In genomic region chr12:693937-694533, GRCh38 we compare ENCODE assay signal across 16 cellular contexts. TPM values are rescaled to one million over a fixed set of nuclear protein-coding genes. Genes with fewer than 3 reads are reported as not detected.
DNase-seq lines count a peak whose midpoint lies in the region; ATAC-seq, FAIRE-seq and TF ChIP-seq lines count a peak whose summit lies in the region.
"Had no signal": no experiment of that assay in that cellular context is flagged by ENCODE, and none has a peak within 500 bp of the region (broad histone marks: within the 10 kb centered on the region; RNA-seq: fewer than 3 reads in every experiment).

No MANE protein-coding gene starts in this region.

- H3K9ac ChIP-seq in Karpas-422 (ENCODE audit: low read length) (no peak overlapping the region), GM12878 (ENCODE audit: control insufficient read depth, insufficient read depth, low read length) (no peak overlapping the region)

- H3K4me2 ChIP-seq in Karpas-422 (ENCODE audit: low read depth, low read length, poor library complexity, severe bottlenecking): no peak overlapping the region
- H3K4me2 ChIP-seq in GM12878 (ENCODE audit: control insufficient read depth, insufficient read depth): no peak overlapping the region

- no peak for FAIRE-seq in GM12878 (lab: Jason Lieb, UNC)

- H3K4me3 ChIP-seq in HEK293 (ENCODE audit: low read depth, low read length) (no peak overlapping the region), Karpas-422 (ENCODE audit: low read length) (no peak overlapping the region), GM12878 (no peak overlapping the region), neutrophil (ENCODE audit: low read depth in 1 of 2, low read length in 1 of 2) (peak overlapping the region; percentile 37 to 49), HAP-1 (no peak overlapping the region)

- TF ChIP-seq EP300 in GM12878 (IDR thresholded peaks at IDR 0.05; ENCODE audit: borderline replicate concordance in 1 of 2, control insufficient read depth in 1 of 2, low read depth in 2 of 2, low read length in 2 of 2): no peak

- CTCF ChIA-PET in HEK293 (lab: Yijun Ruan, JAX) (interaction anchor here (1.2 to 1.6 kb wide), 2 partner anchors 57 to 118 kb away, joined by 4 to 6 read pairs; no protein-coding TSS in a partner anchor), GM12878 (lab: Yijun Ruan, JAX) (interaction anchor here (0.8 kb wide), 2 partner anchors 9 to 12 kb away, joined by 3 read pairs; no protein-coding TSS in a partner anchor)

- no peak overlapping the region for H2AFZ ChIP-seq in Karpas-422 (ENCODE audit: low read length)
- no peak overlapping the region for H2AFZ ChIP-seq in GM12878 (ENCODE audit: control insufficient read depth, low read depth, low read length)

- intact Hi-C loops in GM12878 (cut with micrococcal nuclease; ENCODE audit: unreplicated experiment): no loop called here

- H3K27me3 ChIP-seq in Karpas-422 (ENCODE audit: low read length) (no peaks in the 10 kb centered on the region), GM12878 (replicated peaks in 1 of 2; ENCODE audit: control insufficient read depth in 2 of 2, insufficient read depth in 2 of 2, low read length in 1 of 2) (no peaks in the 10 kb centered on the region), neutrophil (no peaks in the 10 kb centered on the region), HAP-1 (ENCODE audit: low read depth) (no peaks in the 10 kb centered on the region)

- BruUV-seq in GM12878 (replicated peaks; lab: Mats Ljungman, UMichigan): no TSS peak

- no peak for ATAC-seq in GM12878
- no peak for ATAC-seq in GM18870 (IDR thresholded peaks at IDR 0.05; ENCODE audit: unreplicated experiment)
- ATAC-seq: HCT116 had no signal

- POLR2A ChIA-PET in HEK293 (lab: Yijun Ruan, JAX): no interaction called here
- POLR2A ChIA-PET in GM12878 (lab: Charles Lee): interaction anchor here (0.6 to 1.3 kb wide), 3 partner anchors 8 to 22 kb away, joined by 3 to 4 read pairs (median 3); no protein-coding TSS in a partner anchor

- no peak for TF ChIP-seq CTCF in HEK293 (tag by site-specific recombination; IDR thresholded peaks at IDR 0.05)
- no peak for TF ChIP-seq CTCF in GM12878 (IDR thresholded peaks at IDR 0.05 in 2 of 3, conservative IDR thresholded peaks at IDR 0.05 in 1 of 3; ENCODE audit: control insufficient read depth in 2 of 3, extremely low read depth in 1 of 3, insufficient read depth in 1 of 3, low read depth in 3 of 3, low read length in 3 of 3)
- TF ChIP-seq CTCF in neutrophil (IDR thresholded peaks at IDR 0.05): no peak

- 90% methylated on average over 7 of the region's 7 CpGs for WGBS in GM12878 (ENCODE audit: insufficient coverage, insufficient replicate concordance, low lambda C conversion rate, missing lambda C conversion rate)

- no peaks in the 10 kb centered on the region for H3K79me2 ChIP-seq in Karpas-422 (ENCODE audit: low read length)
- H3K79me2 ChIP-seq in GM12878 (ENCODE audit: control insufficient read depth, insufficient read depth, low read length): no peaks in the 10 kb centered on the region

- DNase-seq in Karpas-422 (peak; percentile 60), GM12878 (ENCODE audit: low read depth, low spot score) (no peak), Ammon's horn (ENCODE audit: low spot score) (no peak), HAP-1 (ENCODE audit: low spot score in 2 of 2) (no peak)
- DNase-seq: ACHN, AML-193, Kasumi-1, MM.1S, NCI-H1930, NCI-H2171 treated with DMSO at 0.1 percent for 48 hours, NCI-H446 treated with DMSO at 0.1 percent for 48 hours had no signal

- TF ChIP-seq RAD21 in GM12878 (IDR thresholded peaks at IDR 0.05; ENCODE audit: insufficient read depth, low read depth, low read length): no peak

- peaks cover 3% of the 10 kb centered on the region; the same call in 1 of the 2 replicates for H3K4me1 ChIP-seq in HEK293 (ENCODE audit: control insufficient read depth, insufficient read depth, low read length)
- H3K4me1 ChIP-seq in Karpas-422 (ENCODE audit: low read length): peaks cover 4% of the 10 kb centered on the region; the same call in 1 of the 2 replicates
- peaks cover 4% of the 10 kb centered on the region for H3K4me1 ChIP-seq in GM12878 (ENCODE audit: control insufficient read depth, insufficient read depth, low read length)
- H3K4me1 ChIP-seq in neutrophil (ENCODE audit: control insufficient read depth in 1 of 2, insufficient read depth in 1 of 2, low read depth in 1 of 2, low read length in 1 of 2): peaks cover 59 to 66% of the 10 kb centered on the region in 2 experiments
- peaks cover 3% of the 10 kb centered on the region for H3K4me1 ChIP-seq in HAP-1
- H3K4me1 ChIP-seq: Caco-2 had no signal

- RAD21 ChIA-PET in GM12878 (lab: Charles Lee; ENCODE audit: unreplicated experiment): interaction anchor here (0.8 to 1.4 kb wide), 2 partner anchors 61 to 74 kb away, joined by 3 read pairs; no protein-coding TSS in a partner anchor

- H4K20me1 ChIP-seq in Karpas-422 (ENCODE audit: insufficient read depth, low read depth, low read length): no peaks in the 10 kb centered on the region
- no peaks in the 10 kb centered on the region for H4K20me1 ChIP-seq in GM12878 (ENCODE audit: control insufficient read depth, insufficient read depth)

- SMC1A ChIA-PET in GM12878 (lab: Charles Lee; ENCODE audit: uncharacterized antibody, unreplicated experiment): interaction anchor here (0.8 to 1.6 kb wide), 8 partner anchors 9 to 43 kb away, joined by 3 to 7 read pairs (median 3); no protein-coding TSS in a partner anchor

- no peak overlapping the region for H3K27ac ChIP-seq in HEK293 (ENCODE audit: extremely low read depth, low read depth, low read length)
- no peak overlapping the region for H3K27ac ChIP-seq in Karpas-422 (ENCODE audit: low read length)
- H3K27ac ChIP-seq in GM12878 (ENCODE audit: control insufficient read depth, insufficient read depth): no peak overlapping the region
- peak overlapping the region; percentile 96 for H3K27ac ChIP-seq in neutrophil

- in situ Hi-C loops in GM12878 (cut with MboI) (no loop called here), HAP-1 (cut with MboI; ENCODE audit: low sequenced_read_pairs) (no loop called here)

- H3K9me2 ChIP-seq in Karpas-422 (replicated peaks; ENCODE audit: insufficient read depth, low read length): no peaks in the 10 kb centered on the region

- H3K36me3 ChIP-seq in HEK293 (ENCODE audit: control insufficient read depth in 2 of 2, insufficient read depth in 1 of 2, low read length in 2 of 2): no peaks in the 10 kb centered on the region
- H3K36me3 ChIP-seq in Karpas-422 (ENCODE audit: insufficient read depth, low read length): no peaks in the 10 kb centered on the region
- no peaks in the 10 kb centered on the region for H3K36me3 ChIP-seq in GM12878 (ENCODE audit: control insufficient read depth in 2 of 2, insufficient read depth in 2 of 2, low read length in 1 of 2)
- no peaks in the 10 kb centered on the region for H3K36me3 ChIP-seq in neutrophil
- no peaks in the 10 kb centered on the region for H3K36me3 ChIP-seq in HAP-1 (replicated peaks)

- TF ChIP-seq POLR2A in GM12878 (IDR thresholded peaks at IDR 0.05; ENCODE audit: low read depth, low read length): no peak

- H3K9me3 ChIP-seq in HEK293 (ENCODE audit: control insufficient read depth, insufficient read depth, low read depth, low read length): no peaks in the 10 kb centered on the region
- peaks cover 7% of the 10 kb centered on the region for H3K9me3 ChIP-seq in Karpas-422 (ENCODE audit: low read length)
- H3K9me3 ChIP-seq in GM12878 (replicated peaks; ENCODE audit: control insufficient read depth, insufficient read depth, low read length): peaks cover 8% of the 10 kb centered on the region
- H3K9me3 ChIP-seq in neutrophil: no peaks in the 10 kb centered on the region
- H3K9me3 ChIP-seq in HAP-1: peaks cover 9% of the 10 kb centered on the region

TF ChIP-seq in GM12878, 131 proteins besides CTCF, POLR2A, EP300 and RAD21 (continues in another document):
- no peak for TF ChIP-seq SREBF1 (IDR thresholded peaks at IDR 0.05; ENCODE audit: low read length)
- TF ChIP-seq STAT1 (conservative IDR thresholded peaks at IDR 0.05): no peak

RNA-seq across cellular contexts. Expression of gene NINJ2, which starts 30.8 kb away (rescaled TPM):
- total RNA-seq in Karpas-422 (2014; rRNA removed; shearing (Covaris generic); ENCODE audit: low replicate concordance): 1.8 and 2.4 TPM in 2 replicates
- 1.5 and 1.8 TPM in 2 replicates for total RNA-seq in GM12878 (2013; cell fraction: nucleolus; rRNA removed)
- 15.6 and 19.1 TPM in 2 replicates for total RNA-seq in GM12878 (2014; rRNA removed)
- total RNA-seq in GM12878 (2014; rRNA removed; fragmentation: Illumina TruSeq; extraction: Trizol): 12.0 and 14.0 TPM in 2 replicates
- 13.5 and 14.8 TPM in 2 replicates for total RNA-seq in GM12878 (2021)
- polyA plus RNA-seq in GM12878 (2011; ENCODE audit: low read depth): 11.9 TPM
- polyA plus RNA-seq in GM12878 (2011; rRNA removed): 4.8 and 8.9 TPM in 2 replicates
- polyA plus RNA-seq in GM12878 (2011; cell fraction: cytosol; rRNA removed): 18.9 and 23.4 TPM in 2 replicates
- polyA plus RNA-seq in GM12878 (2011; cell fraction: nucleus; rRNA removed): 6.9 and 10.1 TPM in 2 replicates
- 11.3 and 16.1 TPM in 2 replicates for polyA plus RNA-seq in GM12878 (2012)
- 10.2 and 19.7 TPM in 2 replicates for polyA plus RNA-seq in GM12878 (2014; fragmentation: Illumina TruSeq; extraction: Trizol)
- polyA plus RNA-seq in GM12878 (2014; fragmentation: Nextera tagmentation; extraction: Ambion mirVana): 10 to 100 TPM; 36.6 to 51.6 TPM
- polyA plus RNA-seq in GM12878 (2014; rRNA removed): 18.5 and 22.9 TPM in 2 replicates
- polyA plus RNA-seq in GM12878 (2016; fragmentation: Nextera tagmentation; extraction: Ambion mirVana): 10 to 100 TPM; 22.9 to 24.2 TPM
- 13.2 and 19.5 TPM in 2 replicates for polyA minus RNA-seq in GM12878 (2011; rRNA and poly(A)+ RNA removed)
- 5.4 TPM in 1 of 2 replicates, not detected in the other for polyA minus RNA-seq in GM12878 (2011; cell fraction: cytosol; rRNA and poly(A)+ RNA removed)
- polyA minus RNA-seq in GM12878 (2011; cell fraction: nucleus; rRNA and poly(A)+ RNA removed): 1.1 and 1.6 TPM in 2 replicates

RNA-seq across cellular contexts. Expression of gene WNK1, which starts 58.3 kb away (rescaled TPM):
- total RNA-seq in Karpas-422 (2014; rRNA removed; shearing (Covaris generic); ENCODE audit: low replicate concordance): 134 and 183 TPM in 2 replicates
- 576 and 584 TPM in 2 replicates for total RNA-seq in GM12878 (2013; cell fraction: nucleolus; rRNA removed)
- 62.5 and 68.7 TPM in 2 replicates for total RNA-seq in GM12878 (2014; rRNA removed)
- 82.2 and 95.0 TPM in 2 replicates for total RNA-seq in GM12878 (2014; rRNA removed; fragmentation: Illumina TruSeq; extraction: Trizol)
- 151 and 162 TPM in 2 replicates for total RNA-seq in GM12878 (2021)
- 43.7 TPM for polyA plus RNA-seq in GM12878 (2011; ENCODE audit: low read depth)
- polyA plus RNA-seq in GM12878 (2011; rRNA removed): 69.4 and 112 TPM in 2 replicates
- 154 and 156 TPM in 2 replicates for polyA plus RNA-seq in GM12878 (2011; cell fraction: cytosol; rRNA removed)
- 129 and 167 TPM in 2 replicates for polyA plus RNA-seq in GM12878 (2011; cell fraction: nucleus; rRNA removed)
- 63.7 and 89.3 TPM in 2 replicates for polyA plus RNA-seq in GM12878 (2012)
- 142 and 143 TPM in 2 replicates for polyA plus RNA-seq in GM12878 (2014; fragmentation: Illumina TruSeq; extraction: Trizol)
- 10 to 100 TPM in 1 of 2 experiments, 1 to 10 TPM in 1; 9.6 to 23.8 TPM for polyA plus RNA-seq in GM12878 (2014; fragmentation: Nextera tagmentation; extraction: Ambion mirVana)
- polyA plus RNA-seq in GM12878 (2014; rRNA removed): 92.4 and 96.0 TPM in 2 replicates
- 10 to 100 TPM; 56.4 to 90.9 TPM for polyA plus RNA-seq in GM12878 (2016; fragmentation: Nextera tagmentation; extraction: Ambion mirVana)
- polyA minus RNA-seq in GM12878 (2011; rRNA and poly(A)+ RNA removed): 462 and 496 TPM in 2 replicates
- polyA minus RNA-seq in GM12878 (2011; cell fraction: cytosol; rRNA and poly(A)+ RNA removed): 260 and 293 TPM in 2 replicates
- 313 and 456 TPM in 2 replicates for polyA minus RNA-seq in GM12878 (2011; cell fraction: nucleus; rRNA and poly(A)+ RNA removed)

Comparison
In these comparisons a context has a peak if more than half of its experiments do, and no peak if none do; other contexts are left out.
1. H3K4me3 ChIP-seq: peak in neutrophil (2 of 2); none in HEK293 (single experiment), Karpas-422 (single experiment), GM12878 (single experiment) and HAP-1 (single experiment).